17 cellular contexts compared by ENCODE assay signal in the genomic region with DNA sequence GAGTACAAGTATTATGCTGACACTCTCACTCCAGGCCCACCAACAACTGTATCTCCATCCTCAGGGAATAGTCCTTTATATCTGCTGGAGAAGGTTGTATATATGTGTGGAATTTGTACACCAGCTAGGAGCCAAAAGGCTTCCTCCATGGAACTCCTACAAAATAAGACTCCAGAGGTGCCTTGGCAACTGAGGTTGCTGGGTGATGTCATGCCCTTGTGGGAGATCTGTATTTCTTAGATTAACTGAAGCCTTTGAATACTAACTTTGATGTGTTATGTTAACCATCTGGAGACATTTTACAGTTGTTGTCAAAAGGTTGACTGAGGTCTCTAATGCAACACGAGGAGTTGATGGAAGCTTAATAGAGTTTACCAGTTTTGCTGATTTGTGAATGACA.
"Had no signal": no experiment of that assay in that cellular context is flagged by ENCODE, and none has a peak within 500 bp of the region (broad histone marks: within the 10 kb centered on the region; RNA-seq: fewer than 3 reads in every experiment).

No MANE protein-coding gene starts in this region.

- H3K27ac ChIP-seq: adrenal gland, esophagus squamous epithelium, heart left ventricle, psoas muscle, thoracic aorta, upper lobe of right lung had no signal

- ATAC-seq: activated CD4-positive, alpha-beta T cell treated with anti-CD3 and anti-CD28 coated beads for 36 hours; activated naive CD4-positive, alpha-beta T cell treated with anti-CD3 and anti-CD28 coated beads, Interleukin-2, amount 50 U/mL, for 72 hours; effector memory CD8-positive, alpha-beta T cell; heart left ventricle; naive thymus-derived CD4-positive, alpha-beta T cell; psoas muscle; right cardiac atrium; stimulated activated memory B cell treated with anti-CD40 and anti-IgM and Interleukin-4, amounts not matched to agents 10 μg/mL and 1 μg/mL and 100 μg/mL, for 72 hours; upper lobe of right lung; WTC11 had no signal

- H3K36me3 ChIP-seq: adrenal gland, esophagus squamous epithelium, heart left ventricle, thoracic aorta, upper lobe of right lung had no signal

- DNase-seq: activated CD4-positive, alpha-beta T cell treated with anti-CD3 and anti-CD28 coated beads for 36 hours; activated CD4-positive, alpha-beta T cell treated with anti-CD3 and anti-CD28 coated beads, Interleukin-2, amount 50 U/mL, for 48 hours; activated gamma-delta T cell treated with Interleukin-2 at 50 U/mL for 16 hours; activated T-cell treated with anti-CD3 and anti-CD28 coated beads for 4 hours; adrenal gland; effector memory CD8-positive, alpha-beta T cell; esophagus squamous epithelium; heart left ventricle; naive thymus-derived CD4-positive, alpha-beta T cell; psoas muscle; right cardiac atrium; stimulated activated CD4-positive, alpha-beta T cell treated with anti-CD3 and anti-CD28 coated beads, Interleukin-4, amount 100 ng/mL, for 24 hours; upper lobe of right lung had no signal

- H3K27me3 ChIP-seq: adrenal gland, esophagus squamous epithelium, upper lobe of right lung had no signal

- H3K4me1 ChIP-seq: psoas muscle, upper lobe of right lung had no signal

- H3K4me3 ChIP-seq: adrenal gland, esophagus squamous epithelium, heart left ventricle, psoas muscle, thoracic aorta, upper lobe of right lung had no signal

- H3K9me3 ChIP-seq: adrenal gland, esophagus squamous epithelium, heart left ventricle, psoas muscle, thoracic aorta, upper lobe of right lung had no signal
